ENCODE assay signal across 14 cellular contexts in the genomic region with DNA sequence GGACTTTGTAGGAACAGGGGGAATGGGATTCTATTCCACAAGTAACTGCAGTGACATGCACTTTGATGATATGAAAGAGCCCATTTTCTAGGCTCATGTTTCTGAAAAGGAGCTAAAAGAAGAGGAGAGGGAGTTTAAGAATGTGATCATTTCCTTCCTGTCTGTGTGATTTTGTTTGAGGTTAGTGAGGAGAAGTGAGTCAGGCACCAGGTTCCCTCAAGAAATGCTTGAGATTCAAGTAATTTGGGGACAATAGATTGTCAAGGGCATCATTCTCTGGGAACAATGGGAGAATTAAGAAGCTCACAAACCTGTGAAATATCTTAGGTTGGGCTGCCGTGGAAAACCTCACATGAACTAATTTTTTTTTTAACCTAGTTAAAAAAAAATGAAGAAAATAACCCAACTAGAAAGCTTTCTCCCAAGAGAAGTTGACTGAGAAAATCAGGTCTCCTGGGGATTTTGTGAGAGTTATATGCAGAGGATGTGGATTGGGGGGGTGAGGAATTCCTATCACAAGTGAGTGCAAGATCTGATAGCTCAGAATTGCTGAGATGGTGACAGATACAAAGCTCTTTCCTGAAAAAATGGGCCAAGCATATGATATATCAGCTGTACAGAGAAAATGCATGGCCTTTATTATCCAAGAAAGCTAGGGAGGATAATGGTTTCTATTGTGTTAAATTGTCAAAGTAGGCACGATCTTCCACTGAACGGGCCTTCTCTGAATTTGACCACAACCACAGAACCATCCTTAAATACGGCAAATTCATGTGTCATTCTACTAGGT.
DNase-seq lines count a peak whose midpoint lies in the region; ATAC-seq and TF ChIP-seq lines count a peak whose summit lies in the region.
"Had no signal": no experiment of that assay in that cellular context is flagged by ENCODE, and none has a peak within 500 bp of the region (broad histone marks: within the 10 kb centered on the region; RNA-seq: fewer than 3 reads in every experiment).

No MANE protein-coding gene starts in this region.

- peak in 1 of 2 experiments; percentile 35; a peak in 1 of 4 replicates for TF ChIP-seq EP300 in SK-N-SH (IDR thresholded peaks at IDR 0.05; ENCODE audit: borderline replicate concordance in 1 of 2, low read depth in 1 of 2, low read length in 1 of 2)

- POLR2A ChIA-PET in SK-N-SH (lab: Yijun Ruan, JAX) = no interaction called here

- 0 out of 2 replicates have a peak, but pooled peaks cover 5% of the 10 kb centered on the region for H3K9me3 ChIP-seq in SK-N-SH
- H3K9me3 ChIP-seq in smooth muscle cell (replicated peaks; ENCODE audit: low read depth) = no peaks in the 10 kb centered on the region
- H3K9me3 ChIP-seq: gastrocnemius medialis had no signal

- H3K27me3 ChIP-seq in SK-N-SH (ENCODE audit: insufficient read depth) (no peaks in the 10 kb centered on the region), foreskin keratinocyte (no peaks in the 10 kb centered on the region), smooth muscle cell (ENCODE audit: low read depth) (no peaks in the 10 kb centered on the region)
- H3K27me3 ChIP-seq: gastrocnemius medialis, neural progenitor cell had no signal

- TF ChIP-seq RAD21 in SK-N-SH (IDR thresholded peaks at IDR 0.05; ENCODE audit: low read length) = no peak

- peak; percentile 28 for ATAC-seq in foreskin keratinocyte
- ATAC-seq: activated T-cell treated with anti-CD3 and anti-CD28 coated beads, Interleukin-2, amount 50 U/mL, for 4 hours; gastrocnemius medialis; T-cell had no signal

- H3K4me1 ChIP-seq in SK-N-SH (ENCODE audit: control insufficient read depth in 1 of 2, insufficient read depth in 2 of 2, low read depth in 1 of 2, low read length in 1 of 2) (peaks cover 0 to 5% of the 10 kb centered on the region in 2 experiments; a peak in 2 of 4 replicates), foreskin keratinocyte (peaks cover 5% of the 10 kb centered on the region), smooth muscle cell (ENCODE audit: low read depth) (no peaks in the 10 kb centered on the region)

- H2AFZ ChIP-seq in SK-N-SH (ENCODE audit: low read depth) (no peak overlapping the region), smooth muscle cell (ENCODE audit: low read depth) (no peak overlapping the region)
- H2AFZ ChIP-seq: neural progenitor cell had no signal

- DNase-seq in NOMO-1 treated with DMSO at 0.1 percent for 48 hours (lab: John Stamatoyannopoulos, UW; ENCODE audit: unreplicated experiment) (peak; percentile 16), NOMO-1 treated with dmso at 0.1 percent for 144 hours (lab: John Stamatoyannopoulos, UW; ENCODE audit: unreplicated experiment) (no peak), SK-N-SH (no peak), foreskin keratinocyte (peak in 1 of 2 donors; percentile 15), smooth muscle cell (lab: John Stamatoyannopoulos, UW; ENCODE audit: unreplicated experiment) (no peak), NCI-H748 (lab: John Stamatoyannopoulos, UW; ENCODE audit: unreplicated experiment) (no peak)
- DNase-seq in effector CD4-positive, alpha-beta T cell = no peak
- no peak for DNase-seq in activated naive CD4-positive, alpha-beta T cell treated with anti-CD3 and anti-CD28 coated beads, Interleukin-2, amount 50 U/mL, for 16 hours
- DNase-seq: activated T-cell treated with anti-CD3 and anti-CD28 coated beads, Interleukin-2, amount 50 U/mL, for 4 hours; amygdala; gastrocnemius medialis; T-cell had no signal

- H3K4me2 ChIP-seq in SK-N-SH (peak overlapping the region; percentile 32), smooth muscle cell (peak overlapping the region; percentile 3)
- H3K4me2 ChIP-seq: neural progenitor cell had no signal

- no peak for TF ChIP-seq CTCF in SK-N-SH (IDR thresholded peaks at IDR 0.05)
- TF ChIP-seq CTCF in foreskin keratinocyte (conservative IDR thresholded peaks at IDR 0.05) = no peak
- TF ChIP-seq CTCF in smooth muscle cell (IDR thresholded peaks at IDR 0.05; ENCODE audit: borderline replicate concordance, insufficient read depth, poor library complexity, severe bottlenecking) = no peak

- no peak overlapping the region for H3K9ac ChIP-seq in SK-N-SH
- no peak overlapping the region for H3K9ac ChIP-seq in smooth muscle cell (ENCODE audit: low read depth)
- H3K9ac ChIP-seq: neural progenitor cell had no signal

- H3K36me3 ChIP-seq in SK-N-SH (replicated peaks in 1 of 2; ENCODE audit: control insufficient read depth in 1 of 2, insufficient read depth in 2 of 2, low read length in 1 of 2) = no peaks in the 10 kb centered on the region
- no peaks in the 10 kb centered on the region for H3K36me3 ChIP-seq in smooth muscle cell (ENCODE audit: low read depth)

- no peaks in the 10 kb centered on the region for H3K9me2 ChIP-seq in SK-N-SH

- WGBS in SK-N-SH (ENCODE audit: low lambda C conversion rate) = 39% methylated on average over 4 of the region's 4 CpGs
- 77% methylated on average over 4 of the region's 4 CpGs for WGBS in smooth muscle cell (ENCODE audit: low lambda C conversion rate)

- H4K20me1 ChIP-seq in SK-N-SH (ENCODE audit: insufficient read depth) (no peaks in the 10 kb centered on the region), smooth muscle cell (ENCODE audit: low read depth) (no peaks in the 10 kb centered on the region)

- H3F3A ChIP-seq in SK-N-SH (replicated peaks; ENCODE audit: insufficient read depth) = peaks cover 28% of the 10 kb centered on the region
- no peaks in the 10 kb centered on the region for H3F3A ChIP-seq in smooth muscle cell (ENCODE audit: low read depth)

- H3K4me3 ChIP-seq in SK-N-SH (ENCODE audit: low read depth in 2 of 2, low read length in 1 of 2) (no peak overlapping the region), smooth muscle cell (no peak overlapping the region)
- H3K4me3 ChIP-seq: gastrocnemius medialis, neural progenitor cell had no signal

- CTCF ChIA-PET in SK-N-SH (lab: Yijun Ruan, JAX) = interaction anchor here (1.2 to 4.0 kb wide), 3 partner anchors 9 to 311 kb away, joined by 3 to 20 read pairs (median 9); no protein-coding TSS in a partner anchor

- H3K27ac ChIP-seq in SK-N-SH (ENCODE audit: low read depth in 2 of 2, low read length in 1 of 2) = peak overlapping the region in 1 of 2 experiments; percentile 76; a peak in 2 of 4 replicates
- H3K27ac ChIP-seq in foreskin keratinocyte = no peak overlapping the region
- peak overlapping the region; percentile 9 for H3K27ac ChIP-seq in smooth muscle cell (ENCODE audit: low read depth)
- H3K27ac ChIP-seq: 22Rv1, gastrocnemius medialis, neural progenitor cell had no signal

- H3K79me2 ChIP-seq in SK-N-SH (ENCODE audit: insufficient read depth) (no peaks in the 10 kb centered on the region), smooth muscle cell (ENCODE audit: low read depth) (no peaks in the 10 kb centered on the region)

TF ChIP-seq in SK-N-SH, 30 proteins besides CTCF, POLR2A, EP300 and RAD21 (continues in another document):
- TF ChIP-seq RFX5 (IDR thresholded peaks at IDR 0.05; ENCODE audit: low read length) = no peak
- no peak for TF ChIP-seq MEF2A (IDR thresholded peaks at IDR 0.05; ENCODE audit: borderline replicate concordance, low read depth)
- TF ChIP-seq, protein P1, sequence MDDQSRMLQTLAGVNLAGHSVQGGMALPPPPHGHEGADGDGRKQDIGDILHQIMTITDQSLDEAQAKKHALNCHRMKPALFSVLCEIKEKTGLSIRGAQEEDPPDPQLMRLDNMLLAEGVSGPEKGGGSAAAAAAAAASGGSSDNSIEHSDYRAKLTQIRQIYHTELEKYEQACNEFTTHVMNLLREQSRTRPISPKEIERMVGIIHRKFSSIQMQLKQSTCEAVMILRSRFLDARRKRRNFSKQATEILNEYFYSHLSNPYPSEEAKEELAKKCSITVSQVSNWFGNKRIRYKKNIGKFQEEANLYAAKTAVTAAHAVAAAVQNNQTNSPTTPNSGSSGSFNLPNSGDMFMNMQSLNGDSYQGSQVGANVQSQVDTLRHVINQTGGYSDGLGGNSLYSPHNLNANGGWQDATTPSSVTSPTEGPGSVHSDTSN (IDR thresholded peaks at IDR 0.05) = peak; percentile 22; the same call in 1 of the 2 replicates
- 0 out of 2 replicates have a peak, but pooled peaks have one; percentile 35 for TF ChIP-seq TEAD4 (IDR thresholded peaks at IDR 0.05; ENCODE audit: borderline replicate concordance, insufficient read depth)
- no peak for TF ChIP-seq FOXJ3 (CRISPR knock-in tag; IDR thresholded peaks at IDR 0.05)
- TF ChIP-seq RXRA (IDR thresholded peaks at IDR 0.05; ENCODE audit: borderline replicate concordance, low read depth) = no peak; the same call in 1 of the 2 replicates
- TF ChIP-seq FOSL2 (IDR thresholded peaks at IDR 0.05; ENCODE audit: borderline replicate concordance, low read depth) = peak; percentile 61
- TF ChIP-seq, protein P2, sequence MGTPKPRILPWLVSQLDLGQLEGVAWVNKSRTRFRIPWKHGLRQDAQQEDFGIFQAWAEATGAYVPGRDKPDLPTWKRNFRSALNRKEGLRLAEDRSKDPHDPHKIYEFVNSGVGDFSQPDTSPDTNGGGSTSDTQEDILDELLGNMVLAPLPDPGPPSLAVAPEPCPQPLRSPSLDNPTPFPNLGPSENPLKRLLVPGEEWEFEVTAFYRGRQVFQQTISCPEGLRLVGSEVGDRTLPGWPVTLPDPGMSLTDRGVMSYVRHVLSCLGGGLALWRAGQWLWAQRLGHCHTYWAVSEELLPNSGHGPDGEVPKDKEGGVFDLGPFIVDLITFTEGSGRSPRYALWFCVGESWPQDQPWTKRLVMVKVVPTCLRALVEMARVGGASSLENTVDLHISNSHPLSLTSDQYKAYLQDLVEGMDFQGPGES (IDR thresholded peaks at IDR 0.05; ENCODE audit: low read depth, low read length) = no peak
- TF ChIP-seq GABPA (IDR thresholded peaks at IDR 0.05; ENCODE audit: low read depth) = no peak
- peak; percentile 18 for TF ChIP-seq JUND (IDR thresholded peaks at IDR 0.05)
- no peak for TF ChIP-seq FOXM1 (IDR thresholded peaks at IDR 0.05; ENCODE audit: low read depth)
